In the genomic region with DNA sequence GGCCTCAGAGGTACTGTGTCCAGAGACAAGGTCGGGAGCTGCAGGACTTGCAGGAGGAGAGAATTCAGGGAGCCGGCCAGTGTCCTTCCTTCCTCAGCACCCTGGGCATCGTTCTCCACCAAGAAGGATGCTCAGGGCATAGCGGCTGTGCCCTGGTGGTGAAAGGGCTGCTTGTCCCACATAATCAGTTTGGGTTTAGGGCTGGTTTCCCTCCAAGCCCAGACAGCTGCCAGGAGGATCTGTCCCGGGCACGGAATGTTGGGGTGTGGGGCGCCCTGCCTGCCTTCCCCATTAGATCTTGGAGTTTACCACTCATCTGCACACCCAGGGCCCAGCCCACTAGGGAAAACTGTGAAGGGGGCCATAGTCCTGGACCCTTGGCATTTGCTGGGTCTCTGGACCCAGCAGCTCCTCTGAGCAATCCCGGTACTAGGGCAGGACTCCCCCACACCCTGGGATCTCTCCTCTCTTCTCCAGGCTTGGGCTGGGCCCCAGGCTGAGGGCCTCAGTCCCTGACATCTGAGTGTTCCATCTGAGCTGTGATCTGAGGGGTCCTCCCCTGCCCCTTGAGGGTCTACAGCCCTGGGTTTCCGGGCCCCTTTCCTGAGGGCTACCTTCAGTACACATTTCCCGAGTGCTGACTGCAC, we compare ENCODE assay signal across 32 cellular contexts. TPM values are rescaled to one million over a fixed set of nuclear protein-coding genes. Genes with fewer than 3 reads are reported as not detected.
DNase-seq lines count a peak whose midpoint lies in the region; ATAC-seq and TF ChIP-seq lines count a peak whose summit lies in the region.
"Had no signal": no experiment of that assay in that cellular context is flagged by ENCODE, and none has a peak within 500 bp of the region (broad histone marks: within the 10 kb centered on the region; RNA-seq: fewer than 3 reads in every experiment).

No MANE protein-coding gene starts in this region.

- H3K9me3 Mint-ChIP-seq in Caco-2 (ENCODE audit: unreplicated experiment) = no peaks in the 10 kb centered on the region
- no peaks in the 10 kb centered on the region for H3K9me3 Mint-ChIP-seq in effector memory CD8-positive, alpha-beta T cell
- peaks cover 0 to 1% (median 0%) of the 10 kb centered on the region in 8 donors for H3K9me3 Mint-ChIP-seq in CD4-positive, alpha-beta memory T cell
- H3K9me3 Mint-ChIP-seq: CD8-positive, alpha-beta memory T cell; natural killer cell treated with Interleukin-12 subunit alpha and Interleukin-12 subunit beta and Interleukin-15 and Interleukin-18, amount 100 ng/mL, for 72 hours; T-helper 1 cell treated with Interleukin-12 subunit alpha and Interleukin-12 subunit beta and Interleukin-4 antibody, amounts not matched to agents 30 μg/mL and 1 μg/mL, for 36 hours had no signal

- H3K9ac ChIP-seq in HCT116 (ENCODE audit: low read length) = no peak overlapping the region

- ATAC-seq in HCT116 = 0 out of 2 replicates have a peak, but pooled peaks have one; percentile 8
- ATAC-seq in effector memory CD8-positive, alpha-beta T cell (replicated peaks) = no peak
- no peak for ATAC-seq in HG02678 (IDR thresholded peaks at IDR 0.05; ENCODE audit: unreplicated experiment)
- ATAC-seq: foreskin keratinocyte; natural killer cell treated with Interleukin-12 subunit alpha and Interleukin-12 subunit beta and Interleukin-15 and Interleukin-18, amount 100 ng/mL, for 72 hours had no signal

- H3K9me3 ChIP-seq in Caco-2 (no peaks in the 10 kb centered on the region), HCT116 (ENCODE audit: control insufficient read depth in 1 of 2, insufficient read depth in 1 of 2, low read depth in 1 of 2, low read length in 2 of 2) (no peaks in the 10 kb centered on the region), osteoblast (ENCODE audit: low read depth, low read length) (no peaks in the 10 kb centered on the region)
- no peaks in the 10 kb centered on the region for H3K9me3 ChIP-seq in CD4-positive, alpha-beta memory T cell (ENCODE audit: control insufficient read depth in 1 of 2, low read length in 2 of 2)
- H3K9me3 ChIP-seq: BE2C, esophagus squamous epithelium, heart left ventricle, ovary, testis had no signal

- TF ChIP-seq CTCF in Caco-2 (IDR thresholded peaks at IDR 0.05; ENCODE audit: insufficient read depth in 1 of 2, low read depth in 1 of 2, low read length in 1 of 2, severe bottlenecking in 1 of 2, unreplicated experiment in 1 of 2) (no peak), HCT116 (IDR thresholded peaks at IDR 0.05 in 2 of 3, conservative IDR thresholded peaks at IDR 0.05 in 1 of 3; ENCODE audit: borderline replicate concordance in 1 of 3, insufficient read depth in 1 of 3, low read depth in 2 of 3, low read length in 2 of 3) (no peak), osteoblast (IDR thresholded peaks at IDR 0.05; ENCODE audit: extremely low read depth, low read depth, low read length) (no peak)

- H3K4me2 ChIP-seq in HCT116 (ENCODE audit: low read length) = no peak overlapping the region
- no peak overlapping the region for H3K4me2 ChIP-seq in osteoblast (ENCODE audit: insufficient read depth, low read length)

- H3K27ac Mint-ChIP-seq in Caco-2 (ENCODE audit: unreplicated experiment) = peak overlapping the region; percentile 65
- H3K27ac Mint-ChIP-seq in effector memory CD8-positive, alpha-beta T cell = peak overlapping the region; percentile 29 to 36
- H3K27ac Mint-ChIP-seq in CD4-positive, alpha-beta memory T cell = peak overlapping the region in 2 of 7 donors; percentile 16 to 62
- H3K27ac Mint-ChIP-seq: T-helper 1 cell treated with Interleukin-12 subunit alpha and Interleukin-12 subunit beta and Interleukin-4 antibody, amounts not matched to agents 30 μg/mL and 1 μg/mL, for 36 hours had no signal

- no peak for DNase-seq in Caco-2
- DNase-seq in HCT116 (ENCODE audit: low read depth, low spot score) = no peak
- DNase-seq in effector memory CD8-positive, alpha-beta T cell = no peak
- peak; percentile 84 for DNase-seq in osteoblast (ENCODE audit: insufficient read length, low spot score, missing footprints)
- DNase-seq in NCI-H146 (lab: John Stamatoyannopoulos, UW) = no peak
- DNase-seq in CD4-positive, alpha-beta memory T cell = no peak
- DNase-seq: ACHN; activated CD4-positive, alpha-beta T cell treated with anti-CD3 and anti-CD28 coated beads, Interleukin-2, amount 50 U/mL, for 48 hours; activated CD4-positive, CD25-positive, alpha-beta regulatory T cell treated with anti-CD3 and anti-CD28 coated beads, Interleukin-2, amount 50 U/mL, for 72 hours; activated T-cell treated with anti-CD3 and anti-CD28 coated beads, Interleukin-2, amount 50 U/mL, for 48 hours; BE2C; central memory CD4-positive, alpha-beta T cell; DMS153; esophagus squamous epithelium; foreskin keratinocyte; NCI-H1417 treated with DMSO at 0.1 percent for 48 hours; NCI-H226; ovary; PC-3; retina; stimulated activated naive CD4-positive, alpha-beta T cell treated with Interleukin-2 at 50 U/mL for 16 hours; testis had no signal

- H3K79me2 ChIP-seq in HCT116 (ENCODE audit: insufficient read depth, low read length) (no peaks in the 10 kb centered on the region), osteoblast (ENCODE audit: insufficient read depth, low read length) (no peaks in the 10 kb centered on the region)

- H3K27ac ChIP-seq in HCT116 (ENCODE audit: low read depth, low read length) (no peak overlapping the region), osteoblast (ENCODE audit: low read depth, low read length) (no peak overlapping the region)
- H3K27ac ChIP-seq in CD4-positive, alpha-beta memory T cell (ENCODE audit: low read depth, low read length) = no peak overlapping the region
- H3K27ac ChIP-seq: esophagus squamous epithelium, foreskin keratinocyte, heart left ventricle, HL-60, ovary, SK-N-MC, testis had no signal

- no peaks in the 10 kb centered on the region for H3K27me3 ChIP-seq in Caco-2 (replicated peaks; ENCODE audit: control insufficient read depth, insufficient read depth, low read length)
- no peaks in the 10 kb centered on the region for H3K27me3 ChIP-seq in HCT116 (ENCODE audit: insufficient read depth, low read length)
- peaks cover 2% of the 10 kb centered on the region for H3K27me3 ChIP-seq in osteoblast (ENCODE audit: insufficient read depth, low read length)
- H3K27me3 ChIP-seq in CD4-positive, alpha-beta memory T cell (ENCODE audit: insufficient read depth, low read length) = no peaks in the 10 kb centered on the region
- H3K27me3 ChIP-seq: BE2C, ovary, testis had no signal

- H3K4me1 Mint-ChIP-seq in Caco-2 (ENCODE audit: low read depth, unreplicated experiment) = no peaks in the 10 kb centered on the region
- H3K4me1 Mint-ChIP-seq in effector memory CD8-positive, alpha-beta T cell (ENCODE audit: low read depth in 2 of 2) = peaks cover 11 to 12% of the 10 kb centered on the region in 2 donors
- peaks cover 0 to 7% (median 4%) of the 10 kb centered on the region in 4 donors for H3K4me1 Mint-ChIP-seq in CD4-positive, alpha-beta memory T cell

- POLR2A ChIA-PET in Caco-2 (lab: Charles Lee) = no interaction called here
- POLR2A ChIA-PET in HCT116 (lab: Charles Lee) = no interaction called here
- POLR2A ChIA-PET in CD4-positive, alpha-beta memory T cell (lab: Charles Lee; ENCODE audit: partially characterized antibody) = no interaction called here

- RAD21 ChIA-PET in HCT116 (lab: Charles Lee; ENCODE audit: low non-redundant PET in 1 of 2, low total read pairs in 2 of 2, uncharacterized antibody in 2 of 2, unreplicated experiment in 2 of 2) = no interaction called here

- no peaks in the 10 kb centered on the region for H3K27me3 Mint-ChIP-seq in Caco-2 (ENCODE audit: insufficient read depth, unreplicated experiment)
- peaks cover 6 to 23% of the 10 kb centered on the region in 2 donors for H3K27me3 Mint-ChIP-seq in effector memory CD8-positive, alpha-beta T cell
- H3K27me3 Mint-ChIP-seq in CD4-positive, alpha-beta memory T cell = peaks cover 0 to 5% of the 10 kb centered on the region in 2 donors
- H3K27me3 Mint-ChIP-seq: natural killer cell treated with Interleukin-12 subunit alpha and Interleukin-12 subunit beta and Interleukin-15 and Interleukin-18, amount 100 ng/mL, for 72 hours had no signal

- H2AFZ ChIP-seq in HCT116 (ENCODE audit: low read depth, low read length, poor library complexity, severe bottlenecking) (no peak overlapping the region), osteoblast (ENCODE audit: low read length) (no peak overlapping the region)

- intact Hi-C loops in Caco-2 (cut with micrococcal nuclease; ENCODE audit: unreplicated experiment) (no loop called here), HCT116 (cut with micrococcal nuclease) (no loop called here)
- intact Hi-C loops in CD4-positive, alpha-beta memory T cell (cut with micrococcal nuclease) = no loop called here

- CTCF ChIA-PET in Caco-2 (lab: Charles Lee) = interaction anchor here (0.6 to 2.2 kb wide), 2 partner anchors 34 to 159 kb away, joined by 4 to 9 read pairs; no protein-coding TSS in a partner anchor
- CTCF ChIA-PET in HCT116 (lab: Charles Lee) = no interaction called here
- CTCF ChIA-PET in CD4-positive, alpha-beta memory T cell (lab: Charles Lee; ENCODE audit: partially characterized antibody) = no interaction called here

- H4K20me1 ChIP-seq in HCT116 (ENCODE audit: insufficient read depth) (no peaks in the 10 kb centered on the region), osteoblast (ENCODE audit: insufficient read depth, low read length) (peaks cover 9% of the 10 kb centered on the region)

- H3K4me1 ChIP-seq in Caco-2 (no peaks in the 10 kb centered on the region), HCT116 (ENCODE audit: control insufficient read depth in 1 of 2, insufficient read depth in 2 of 2, low read length in 2 of 2) (no peaks in the 10 kb centered on the region), osteoblast (ENCODE audit: insufficient read depth, low read length) (no peaks in the 10 kb centered on the region)
- no peaks in the 10 kb centered on the region for H3K4me1 ChIP-seq in CD4-positive, alpha-beta memory T cell (ENCODE audit: insufficient read depth, low read length)
- H3K4me1 ChIP-seq: BE2C, esophagus squamous epithelium, foreskin keratinocyte, heart left ventricle, testis had no signal

- H3K9me2 ChIP-seq in HCT116 (ENCODE audit: insufficient read depth) = no peaks in the 10 kb centered on the region

- H3K36me3 ChIP-seq in Caco-2 (ENCODE audit: control insufficient read depth, insufficient read depth, low read length) (no peaks in the 10 kb centered on the region), HCT116 (ENCODE audit: control insufficient read depth in 1 of 2, insufficient read depth in 2 of 2, low read length in 2 of 2) (no peaks in the 10 kb centered on the region), osteoblast (ENCODE audit: insufficient read depth, low read length) (no peaks in the 10 kb centered on the region)
- no peaks in the 10 kb centered on the region for H3K36me3 ChIP-seq in CD4-positive, alpha-beta memory T cell (ENCODE audit: insufficient read depth, low read length)
- H3K36me3 ChIP-seq: BE2C, esophagus squamous epithelium, heart left ventricle, ovary had no signal

- peaks cover 35% of the 10 kb centered on the region for H3K36me3 Mint-ChIP-seq in Caco-2 (ENCODE audit: insufficient read depth, unreplicated experiment)
- peaks cover 15% of the 10 kb centered on the region for H3K36me3 Mint-ChIP-seq in effector memory CD8-positive, alpha-beta T cell (ENCODE audit: insufficient read depth)
- no peaks in the 10 kb centered on the region for H3K36me3 Mint-ChIP-seq in CD4-positive, alpha-beta memory T cell
- H3K36me3 Mint-ChIP-seq: CD8-positive, alpha-beta memory T cell; natural killer cell treated with Interleukin-12 subunit alpha and Interleukin-12 subunit beta and Interleukin-15 and Interleukin-18, amount 100 ng/mL, for 72 hours had no signal

- H3K4me3 ChIP-seq in Caco-2 (ENCODE audit: low read depth, low read length) = no peak overlapping the region
- H3K4me3 ChIP-seq in HCT116 (replicated peaks in 1 of 2; ENCODE audit: low read depth in 1 of 2, low read length in 2 of 2) = no peak overlapping the region
- no peak overlapping the region for H3K4me3 ChIP-seq in osteoblast (ENCODE audit: insufficient read depth, low read length)
- no peak overlapping the region for H3K4me3 ChIP-seq in CD4-positive, alpha-beta memory T cell (ENCODE audit: low read length in 2 of 2)
- H3K4me3 ChIP-seq: esophagus squamous epithelium, heart left ventricle, lung, ovary, SK-N-MC, testis had no signal

- TF ChIP-seq RAD21 in HCT116 (IDR thresholded peaks at IDR 0.05; ENCODE audit: low read depth) = no peak

- H3K4me3 Mint-ChIP-seq in Caco-2 (ENCODE audit: unreplicated experiment) = no peak overlapping the region
- no peak overlapping the region for H3K4me3 Mint-ChIP-seq in effector memory CD8-positive, alpha-beta T cell
- no peak overlapping the region for H3K4me3 Mint-ChIP-seq in CD4-positive, alpha-beta memory T cell
- H3K4me3 Mint-ChIP-seq: CD8-positive, alpha-beta memory T cell; natural killer cell treated with Interleukin-12 subunit alpha and Interleukin-12 subunit beta and Interleukin-15 and Interleukin-18, amount 100 ng/mL, for 72 hours; T-helper 1 cell treated with Interleukin-12 subunit alpha and Interleukin-12 subunit beta and Interleukin-4 antibody, amounts not matched to agents 30 μg/mL and 1 μg/mL, for 36 hours had no signal

- TF ChIP-seq POLR2A in HCT116 (IDR thresholded peaks at IDR 0.05; ENCODE audit: borderline replicate concordance, extremely low read depth, insufficient read depth, insufficient read length) = no peak

- BruUV-seq in Caco-2 (replicated peaks; lab: Mats Ljungman, UMichigan) (no TSS peak), HCT116 (replicated peaks; lab: Mats Ljungman, UMichigan) (no TSS peak)

RNA-seq across cellular contexts. Expression of a gene that starts 18.6 kb away (rescaled TPM):
- 0.67 and 0.77 TPM in 2 replicates for total RNA-seq in Caco-2 (2022)
- total RNA-seq in HCT116 (2021; ENCODE audit: unreplicated experiment) = 0.39 TPM
- polyA plus RNA-seq in HCT116 (2012) = 0.26 and 0.32 TPM in 2 replicates
- 0.29 TPM in 1 of 2 replicates, not detected in the other for total RNA-seq in osteoblast
- not detected for total RNA-seq in CD4-positive, alpha-beta memory T cell
- not detected for polyA plus RNA-seq in CD4-positive, alpha-beta memory T cell
- total RNA-seq: CD8-positive, alpha-beta memory T cell; dermis microvascular lymphatic vessel endothelial cell; foreskin keratinocyte; natural killer cell treated with Interleukin-12 subunit alpha and Interleukin-12 subunit beta and Interleukin-15 and Interleukin-18, amount 100 ng/mL, for 72 hours; skeletal muscle tissue had no signal
- polyA plus RNA-seq: CD8-positive, alpha-beta memory T cell had no signal
